Comparison of ENCODE assay signal across 8 cellular contexts in the genomic region with DNA sequence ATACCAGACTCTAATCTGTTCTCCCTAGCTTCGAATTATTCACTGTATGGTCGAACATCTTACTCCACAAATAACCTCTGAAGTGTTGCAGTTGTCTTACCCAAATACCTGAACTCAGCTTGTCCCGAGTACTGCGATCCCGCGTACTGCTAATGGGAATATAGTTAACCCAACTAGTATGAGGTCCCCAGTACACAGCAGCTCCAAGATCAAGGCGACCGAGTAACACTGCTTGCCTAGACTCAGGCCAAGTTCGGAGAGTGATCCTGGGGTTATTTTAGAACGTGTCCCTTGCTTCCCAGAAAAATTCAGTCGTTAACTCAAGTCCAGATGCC.
DNase-seq lines count a peak whose midpoint lies in the region; ATAC-seq and TF ChIP-seq lines count a peak whose summit lies in the region.

No MANE protein-coding gene starts in this region.

- DNase-seq in NCI-H2029 treated with DMSO at 0.1 percent for 48 hours (lab: John Stamatoyannopoulos, UW) (peak; percentile 47), NCI-H2029 (lab: John Stamatoyannopoulos, UW) (no peak), MM.1S (no peak), coronary artery (ENCODE audit: low spot score) (no peak), activated gamma-delta T cell (lab: John Stamatoyannopoulos, UW) (no peak), NCI-H446 treated with DMSO at 0.1 percent for 48 hours (lab: John Stamatoyannopoulos, UW) (no peak)

- H4K20me1 ChIP-seq in MM.1S (ENCODE audit: insufficient read depth, low read length): no peaks in the 10 kb centered on the region; the same call in 1 of the 2 replicates

- H3K4me1 ChIP-seq in MM.1S (ENCODE audit: low read length): 0 out of 2 replicates have a peak, but pooled peaks cover 2% of the 10 kb centered on the region
- peaks cover 8 to 17% of the 10 kb centered on the region in 2 donors for H3K4me1 ChIP-seq in mucosa of rectum (ENCODE audit: control insufficient read depth in 2 of 2, insufficient read depth in 2 of 2, low read length in 2 of 2)

- H3K36me3 ChIP-seq in MM.1S (replicated peaks; ENCODE audit: insufficient read depth, low read length) (no peaks in the 10 kb centered on the region), mucosa of rectum (ENCODE audit: control insufficient read depth in 2 of 2, insufficient read depth in 2 of 2, low read length in 2 of 2) (no peaks in the 10 kb centered on the region)

- no peaks in the 10 kb centered on the region for H3K9me3 ChIP-seq in MM.1S (replicated peaks; ENCODE audit: insufficient read depth, low read length)
- H3K9me3 ChIP-seq in mucosa of rectum (ENCODE audit: control insufficient read depth in 2 of 2, low read length in 2 of 2): no peaks in the 10 kb centered on the region

- no peak for ATAC-seq in HG03439 (IDR thresholded peaks at IDR 0.05; ENCODE audit: unreplicated experiment)

- peak overlapping the region; percentile 97 for H2AFZ ChIP-seq in MM.1S (ENCODE audit: low read length)

- peak overlapping the region; percentile 85; the same call in 1 of the 2 replicates for H3K27ac ChIP-seq in MM.1S (ENCODE audit: low read length)
- peak overlapping the region; percentile 98 to 100 for H3K27ac ChIP-seq in coronary artery
- peak overlapping the region; percentile 97 for H3K27ac ChIP-seq in mucosa of rectum (ENCODE audit: low read depth in 2 of 2, low read length in 2 of 2)

- TF ChIP-seq CTCF in MM.1S (IDR thresholded peaks at IDR 0.05; ENCODE audit: low read length) (no peak), coronary artery (IDR thresholded peaks at IDR 0.05) (no peak)

- H3K4me3 ChIP-seq in MM.1S (ENCODE audit: low read length): peak overlapping the region; percentile 96
- peak overlapping the region; percentile 96 for H3K4me3 ChIP-seq in coronary artery
- peak overlapping the region; percentile 71 to 96 for H3K4me3 ChIP-seq in mucosa of rectum (ENCODE audit: low read length in 2 of 2)

- peak overlapping the region; percentile 90; the same call in 1 of the 2 replicates for H3K9ac ChIP-seq in MM.1S (ENCODE audit: low read length)
- peak overlapping the region; percentile 74 to 92 for H3K9ac ChIP-seq in mucosa of rectum (ENCODE audit: low read depth in 1 of 2, low read length in 2 of 2)

- H3K79me2 ChIP-seq in MM.1S (ENCODE audit: low read length): peaks cover 50% of the 10 kb centered on the region

- H3K4me2 ChIP-seq in MM.1S (ENCODE audit: low read depth, low read length): peak overlapping the region; percentile 76

- no peaks in the 10 kb centered on the region for H3K9me2 ChIP-seq in MM.1S (replicated peaks; ENCODE audit: insufficient read depth, low read length)

- H3K27me3 ChIP-seq in MM.1S (replicated peaks; ENCODE audit: insufficient read depth, low read length): no peaks in the 10 kb centered on the region
- H3K27me3 ChIP-seq in mucosa of rectum (ENCODE audit: control insufficient read depth in 2 of 2, insufficient read depth in 2 of 2, low read length in 2 of 2): no peaks in the 10 kb centered on the region

- H3F3A ChIP-seq in MM.1S (ENCODE audit: insufficient read depth, low read length): peaks cover 11% of the 10 kb centered on the region
